Comparison of ENCODE assay signal across 2 cellular contexts in the genomic region with DNA sequence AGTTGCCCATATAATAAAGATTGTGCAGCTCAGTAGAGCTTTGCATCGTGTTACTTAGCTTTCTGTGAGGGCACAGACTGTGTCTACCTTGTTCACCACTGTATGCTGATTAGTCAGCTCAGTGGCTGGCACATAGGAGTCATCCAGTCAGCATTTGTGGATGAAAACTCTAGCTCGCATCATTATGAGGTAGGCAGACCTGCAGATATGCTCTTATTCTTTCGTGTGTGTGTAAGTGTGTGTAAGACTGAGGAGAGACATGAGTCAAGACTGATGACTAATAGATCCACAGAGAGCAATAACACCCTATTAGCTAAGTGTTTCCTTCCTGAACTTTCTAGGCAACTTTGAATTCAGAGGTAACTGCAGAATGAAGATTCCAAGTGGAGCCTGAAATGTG.
TF ChIP-seq lines count a peak whose summit lies in the region.

No MANE protein-coding gene starts in this region.

TF ChIP-seq in A549, 52 proteins besides CTCF, POLR2A, EP300 and RAD21:
- TF ChIP-seq FOSL2 (IDR thresholded peaks at IDR 0.05) (no peak), FOSL2 (CRISPR knock-in tag; IDR thresholded peaks at IDR 0.05) (peak; percentile 26; the same call in 1 of the 2 replicates), ZNF302 (CRISPR knock-in tag; IDR thresholded peaks at IDR 0.05) (no peak)

TF ChIP-seq in IMR-90, 13 proteins besides CTCF, POLR2A, EP300 and RAD21:
- peak; percentile 50 for TF ChIP-seq NFE2L2 (IDR thresholded peaks at IDR 0.05; ENCODE audit: low read depth, low read length)
- peak; percentile 74 for TF ChIP-seq FOS (IDR thresholded peaks at IDR 0.05; ENCODE audit: low read depth, low read length)
- TF ChIP-seq, protein P1, sequence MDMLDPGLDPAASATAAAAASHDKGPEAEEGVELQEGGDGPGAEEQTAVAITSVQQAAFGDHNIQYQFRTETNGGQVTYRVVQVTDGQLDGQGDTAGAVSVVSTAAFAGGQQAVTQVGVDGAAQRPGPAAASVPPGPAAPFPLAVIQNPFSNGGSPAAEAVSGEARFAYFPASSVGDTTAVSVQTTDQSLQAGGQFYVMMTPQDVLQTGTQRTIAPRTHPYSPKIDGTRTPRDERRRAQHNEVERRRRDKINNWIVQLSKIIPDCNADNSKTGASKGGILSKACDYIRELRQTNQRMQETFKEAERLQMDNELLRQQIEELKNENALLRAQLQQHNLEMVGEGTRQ (IDR thresholded peaks at IDR 0.05; ENCODE audit: low read depth, low read length), result no peak
- no peak for TF ChIP-seq SMC3 (IDR thresholded peaks at IDR 0.05; ENCODE audit: low read depth, low read length)
- TF ChIP-seq BHLHE40 (IDR thresholded peaks at IDR 0.05; ENCODE audit: low read depth, low read length), result peak; percentile 20; the same call in 1 of the 2 replicates
- peak; percentile 83 for TF ChIP-seq CEBPB (IDR thresholded peaks at IDR 0.05; ENCODE audit: low read depth, low read length)
- TF ChIP-seq RCOR1 (IDR thresholded peaks at IDR 0.05; ENCODE audit: insufficient replicate concordance, low read length), result peak; percentile 18
- peak; percentile 67; the same call in 1 of the 2 replicates for TF ChIP-seq RFX5 (IDR thresholded peaks at IDR 0.05; ENCODE audit: low read depth, low read length)
- peak; percentile 85 for TF ChIP-seq MAFK (IDR thresholded peaks at IDR 0.05; ENCODE audit: low read depth, low read length)
TF ChIP-seq in IMR-90: peak in this region for 7.
